In the genomic region with DNA sequence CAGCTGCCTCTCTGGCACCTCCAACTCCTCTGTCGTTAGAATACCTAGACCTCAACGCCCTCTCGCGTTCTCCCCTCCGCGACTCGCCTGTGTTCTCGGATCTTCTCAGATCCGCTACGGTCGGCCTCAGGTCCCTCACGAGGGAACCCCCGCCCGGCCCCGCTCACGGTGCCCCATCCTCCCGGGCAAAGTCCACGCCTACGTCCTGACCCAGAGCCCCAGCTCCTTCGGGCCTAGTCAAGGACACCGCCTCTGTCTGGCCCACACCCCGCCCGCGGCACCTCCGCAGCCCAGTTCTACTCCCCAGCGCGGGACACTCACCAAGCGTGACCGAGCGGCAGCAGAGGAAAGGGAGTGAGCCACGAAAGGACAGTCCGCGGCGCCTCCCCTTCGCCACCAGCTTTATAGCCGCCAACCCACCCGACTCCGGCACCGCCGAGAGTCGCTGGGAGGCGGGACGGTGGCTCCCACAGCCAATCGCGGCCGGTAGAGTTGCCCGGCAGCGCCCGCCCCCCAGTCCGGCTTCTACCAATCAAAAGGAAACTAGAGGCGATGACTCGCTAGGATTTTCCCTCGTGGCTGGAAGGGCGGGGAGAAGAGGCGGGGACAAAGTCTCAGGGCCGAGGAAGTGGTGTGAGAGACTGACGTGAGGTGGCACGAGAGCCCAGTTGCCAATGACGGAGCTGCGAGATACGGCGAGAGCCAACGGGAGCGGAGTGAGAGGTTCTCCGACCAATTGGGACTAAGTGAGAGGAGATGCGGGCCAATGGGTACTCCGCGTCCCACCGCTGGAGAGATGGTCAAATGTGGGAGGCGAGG, we compare ENCODE assay signal across 8 cellular contexts. TPM values are rescaled to one million over a fixed set of nuclear protein-coding genes. Genes with fewer than 3 reads are reported as not detected.
DNase-seq lines count a peak whose midpoint lies in the region; ATAC-seq, FAIRE-seq and TF ChIP-seq lines count a peak whose summit lies in the region.

TSS of gene HMGCS1 (minus strand) at position 378 of the 819 bp plus-strand sequence. CDS start 14,447 bp downstream, outside the sequence.

- DNase-seq in AG10803 (ENCODE audit: low read depth) (peak; percentile 99), NCI-H460 (ENCODE audit: extremely low read depth, low read depth) (peak; percentile 100), cerebellar nuclear complex (lab: John Stamatoyannopoulos, UW) (peak; percentile 97 to 98)
- DNase-seq in activated CD4-positive, CD25-positive, alpha-beta regulatory T cell treated with anti-CD3 and anti-CD28 coated beads, Interleukin-2, amount 50 U/mL, for 72 hours, result peak; percentile 97
- peak; percentile 96 for DNase-seq in stimulated activated CD4-positive, alpha-beta T cell treated with anti-CD3 and anti-CD28 coated beads, Interleukin-12 subunit alpha, Interleukin-12 subunit beta, amount 100 ng/mL, for 4 hours

- ATAC-seq in GM19043 (IDR thresholded peaks at IDR 0.05; ENCODE audit: low read depth, unreplicated experiment) (peak; percentile 92), HG03378 (IDR thresholded peaks at IDR 0.05; ENCODE audit: unreplicated experiment) (peak; percentile 97)

- peak within 1 kb of the TSS; percentile 96 for H3K4me3 ChIP-seq in AG10803 (ENCODE audit: low read length)

- no peak; the same call in 1 of the 2 replicates for TF ChIP-seq CTCF in AG10803 (conservative IDR thresholded peaks at IDR 0.05; ENCODE audit: low read length)

- FAIRE-seq in islet of Langerhans (lab: Jason Lieb, UNC), result peak; percentile 66

RNA-seq across cellular contexts. Expression of gene HMGCS1, which starts in this region (rescaled TPM):
- total RNA-seq in NCI-H460 (2014; rRNA removed; shearing (Covaris generic)), result 11.2 and 14.2 TPM in 2 replicates
- 29.5 and 40.9 TPM in 2 replicates for polyA plus RNA-seq in NCI-H460 (2014; cell fraction: nucleus; rRNA removed)

Comparison
In these comparisons a context has a peak if more than half of its experiments do, and no peak if none do; other contexts are left out.
1. Peak in every context shown above with its lines: DNase-seq, ATAC-seq and H3K4me3 ChIP-seq.